8 cellular contexts compared by ENCODE assay signal in the genomic region with DNA sequence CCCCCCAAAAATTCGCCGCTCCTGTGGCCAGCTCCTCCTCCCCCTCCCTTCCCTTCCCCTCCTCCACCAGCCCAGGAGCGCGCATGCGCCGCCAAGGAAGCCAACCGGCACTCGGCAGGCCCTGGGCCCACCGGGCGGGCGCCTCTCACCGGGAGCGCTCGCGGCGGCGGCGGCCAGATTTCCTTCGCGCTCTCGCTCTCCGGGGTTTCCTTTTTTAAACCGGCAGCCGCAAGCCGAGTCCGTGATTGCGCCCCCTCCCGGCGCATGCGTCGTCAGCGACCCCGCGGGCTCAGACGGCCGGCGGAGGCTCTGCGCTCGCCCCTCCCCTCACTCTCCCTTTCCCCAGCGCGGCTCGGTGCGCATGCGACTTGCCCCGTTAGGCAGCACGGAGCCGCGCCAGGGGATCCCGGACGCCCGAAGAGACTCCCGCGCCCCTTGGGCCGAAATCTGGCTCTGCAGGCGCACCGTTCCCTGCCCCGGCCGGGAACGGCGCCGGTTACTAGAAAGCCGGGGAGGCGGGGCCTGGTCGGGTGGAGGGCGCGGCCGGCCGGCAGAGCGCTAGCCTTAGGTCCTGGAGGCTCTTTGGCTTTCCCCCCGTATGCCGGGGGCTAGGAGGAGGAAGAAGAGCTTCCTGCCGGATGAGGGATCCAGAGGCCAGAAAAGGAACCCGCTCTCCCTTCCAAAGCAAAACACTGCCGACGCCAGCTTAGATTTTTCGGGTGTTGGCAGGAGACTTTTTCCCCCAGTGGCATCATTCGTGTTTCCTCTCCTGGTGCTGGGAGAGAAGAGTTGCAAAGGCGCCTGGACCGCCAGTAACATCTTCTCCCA. TPM values are rescaled to one million over a fixed set of nuclear protein-coding genes. Genes with fewer than 3 reads are reported as not detected.
DNase-seq lines count a peak whose midpoint lies in the region; ATAC-seq and TF ChIP-seq lines count a peak whose summit lies in the region.

A gene with protein sequence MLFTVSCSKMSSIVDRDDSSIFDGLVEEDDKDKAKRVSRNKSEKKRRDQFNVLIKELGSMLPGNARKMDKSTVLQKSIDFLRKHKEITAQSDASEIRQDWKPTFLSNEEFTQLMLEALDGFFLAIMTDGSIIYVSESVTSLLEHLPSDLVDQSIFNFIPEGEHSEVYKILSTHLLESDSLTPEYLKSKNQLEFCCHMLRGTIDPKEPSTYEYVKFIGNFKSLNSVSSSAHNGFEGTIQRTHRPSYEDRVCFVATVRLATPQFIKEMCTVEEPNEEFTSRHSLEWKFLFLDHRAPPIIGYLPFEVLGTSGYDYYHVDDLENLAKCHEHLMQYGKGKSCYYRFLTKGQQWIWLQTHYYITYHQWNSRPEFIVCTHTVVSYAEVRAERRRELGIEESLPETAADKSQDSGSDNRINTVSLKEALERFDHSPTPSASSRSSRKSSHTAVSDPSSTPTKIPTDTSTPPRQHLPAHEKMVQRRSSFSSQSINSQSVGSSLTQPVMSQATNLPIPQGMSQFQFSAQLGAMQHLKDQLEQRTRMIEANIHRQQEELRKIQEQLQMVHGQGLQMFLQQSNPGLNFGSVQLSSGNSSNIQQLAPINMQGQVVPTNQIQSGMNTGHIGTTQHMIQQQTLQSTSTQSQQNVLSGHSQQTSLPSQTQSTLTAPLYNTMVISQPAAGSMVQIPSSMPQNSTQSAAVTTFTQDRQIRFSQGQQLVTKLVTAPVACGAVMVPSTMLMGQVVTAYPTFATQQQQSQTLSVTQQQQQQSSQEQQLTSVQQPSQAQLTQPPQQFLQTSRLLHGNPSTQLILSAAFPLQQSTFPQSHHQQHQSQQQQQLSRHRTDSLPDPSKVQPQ (minus strand): TSS at position 277 of the 828 bp plus-strand sequence. CDS start 64,124 bp downstream, outside the sequence.

- H3K4me1 ChIP-seq in SK-N-SH (ENCODE audit: control insufficient read depth in 1 of 2, insufficient read depth in 2 of 2, low read depth in 1 of 2, low read length in 1 of 2) (peaks cover 10% of the 10 kb centered on the region in 2 experiments), thoracic aorta (ENCODE audit: control insufficient read depth in 1 of 2, low read depth in 2 of 2) (peaks cover 2 to 21% of the 10 kb centered on the region in 2 donors)

- WGBS in SK-N-SH (ENCODE audit: low lambda C conversion rate), result 0% methylated on average over 17 of the region's 79 CpGs

- peak within 1 kb of the TSS; percentile 96 for H3K4me3 Mint-ChIP-seq in osteocyte (ENCODE audit: unreplicated experiment)

- peak within 1 kb of the TSS; percentile 93 to 98 for H3K27ac ChIP-seq in SK-N-SH (ENCODE audit: low read depth in 2 of 2, low read length in 1 of 2)
- peak within 1 kb of the TSS; percentile 95 to 96 for H3K27ac ChIP-seq in thoracic aorta

- H3K9ac ChIP-seq in SK-N-SH, result peak within 1 kb of the TSS; percentile 89

- H4K20me1 ChIP-seq in SK-N-SH (ENCODE audit: insufficient read depth), result peaks cover 4% of the 10 kb centered on the region; the same call in 1 of the 2 replicates

- peak within 1 kb of the TSS; percentile 75 for H3K4me3 ChIP-seq in HFF-Myc (replicated peaks; ENCODE audit: low read depth, low read length)
- H3K4me3 ChIP-seq in SK-N-SH (ENCODE audit: low read depth in 2 of 2, low read length in 1 of 2), result peak within 1 kb of the TSS; percentile 78 to 81
- peak within 1 kb of the TSS; percentile 92 for H3K4me3 ChIP-seq in thoracic aorta

- CTCF ChIA-PET in GM10248 (lab: Yijun Ruan, JAX) (interaction anchor here (1.1 to 2.0 kb wide), 7 partner anchors 12 to 201 kb away, joined by 3 to 15 read pairs (median 4); a partner anchor contains a TSS), SK-N-SH (lab: Yijun Ruan, JAX) (interaction anchor here (1.0 to 1.7 kb wide), 4 partner anchors 68 to 576 kb away, joined by 3 to 5 read pairs (median 4); a partner anchor contains a TSS)

- H3K4me2 ChIP-seq in SK-N-SH, result peak within 1 kb of the TSS; percentile 87

- H3K27me3 ChIP-seq in SK-N-SH (ENCODE audit: insufficient read depth), result no peaks in the 10 kb centered on the region
- H3K27me3 ChIP-seq in thoracic aorta (replicated peaks; ENCODE audit: insufficient read depth), result no peaks in the 10 kb centered on the region

- no peak for TF ChIP-seq RAD21 in SK-N-SH (IDR thresholded peaks at IDR 0.05; ENCODE audit: low read length)

- ATAC-seq in activated naive CD4-positive, alpha-beta T cell treated with anti-CD3 and anti-CD28 coated beads, Interleukin-2, amount 50 U/mL, for 72 hours, result peak; percentile 66 to 75
- peak; percentile 75 for ATAC-seq in thoracic aorta (ENCODE audit: insufficient number of reproducible peaks, low FRiP score, low read depth)

- peak within 1 kb of the TSS; percentile 86 to 94 for H3K27ac Mint-ChIP-seq in activated naive CD4-positive, alpha-beta T cell treated with anti-CD3 and anti-CD28 coated beads, Interleukin-2, amount 50 U/mL, for 72 hours
- H3K27ac Mint-ChIP-seq in osteocyte (ENCODE audit: unreplicated experiment), result peak within 1 kb of the TSS; percentile 95

- peak; percentile 9 to 12; a peak in 2 of 4 replicates for TF ChIP-seq EP300 in SK-N-SH (IDR thresholded peaks at IDR 0.05; ENCODE audit: borderline replicate concordance in 1 of 2, low read depth in 1 of 2, low read length in 1 of 2)

- H2AFZ ChIP-seq in SK-N-SH (ENCODE audit: low read depth), result peak within 1 kb of the TSS; percentile 95

- H3K4me1 Mint-ChIP-seq in osteocyte (ENCODE audit: unreplicated experiment), result peaks cover 34% of the 10 kb centered on the region

- no peaks in the 10 kb centered on the region for H3K9me3 Mint-ChIP-seq in activated naive CD4-positive, alpha-beta T cell treated with anti-CD3 and anti-CD28 coated beads, Interleukin-2, amount 50 U/mL, for 72 hours
- H3K9me3 Mint-ChIP-seq in osteocyte (ENCODE audit: unreplicated experiment), result no peaks in the 10 kb centered on the region

- DNase-seq in GM10248 (ENCODE audit: extremely low spot score) (peak; percentile 87), HFF-Myc (ENCODE audit: extremely low read depth, low read depth) (peak; percentile 48), MV-4-11 (lab: John Stamatoyannopoulos, UW) (peak; percentile 71), SK-N-SH (peak; percentile 93), glomerular visceral epithelial cell (ENCODE audit: extremely low spot score) (peak; percentile 87), osteocyte (ENCODE audit: extremely low spot score, unreplicated experiment) (peak; percentile 96), thoracic aorta (ENCODE audit: low spot score) (peak; percentile 46)
- peak; percentile 81 to 89 for DNase-seq in activated naive CD4-positive, alpha-beta T cell treated with anti-CD3 and anti-CD28 coated beads, Interleukin-2, amount 50 U/mL, for 72 hours (ENCODE audit: low spot score in 2 of 2)

- POLR2A ChIA-PET in GM10248 (lab: Yijun Ruan, JAX) (interaction anchor here (0.7 kb wide), 1 partner anchor 37 kb away, joined by 3 read pairs; no protein-coding TSS in a partner anchor), SK-N-SH (lab: Yijun Ruan, JAX) (interaction anchor here (0.7 to 2.2 kb wide), 5 partner anchors 150 to 393 kb away, joined by 3 to 7 read pairs (median 5); a partner anchor contains a TSS)

- H3F3A ChIP-seq in SK-N-SH (replicated peaks; ENCODE audit: insufficient read depth), result peaks cover 49% of the 10 kb centered on the region

- H3K9me3 ChIP-seq in SK-N-SH (no peaks in the 10 kb centered on the region), thoracic aorta (no peaks in the 10 kb centered on the region)

- H3K27me3 Mint-ChIP-seq in osteocyte (ENCODE audit: unreplicated experiment), result no peaks in the 10 kb centered on the region

- peak; percentile 23 for TF ChIP-seq CTCF in GM10248 (IDR thresholded peaks at IDR 0.05; ENCODE audit: control extremely low read depth, extremely low read depth, low read depth, missing control alignments)
- peak; percentile 52 for TF ChIP-seq CTCF in HFF-Myc (IDR thresholded peaks at IDR 0.05; ENCODE audit: low read depth, low read length, missing control alignments)
- peak; percentile 45 for TF ChIP-seq CTCF in SK-N-SH (IDR thresholded peaks at IDR 0.05)
- TF ChIP-seq CTCF in osteocyte (IDR thresholded peaks at IDR 0.05), result peak; percentile 63
- TF ChIP-seq CTCF in thoracic aorta (IDR thresholded peaks at IDR 0.05), result peak; percentile 53

- H3K36me3 ChIP-seq in SK-N-SH (replicated peaks in 1 of 2; ENCODE audit: control insufficient read depth in 1 of 2, insufficient read depth in 2 of 2, low read length in 1 of 2) (no peaks in the 10 kb centered on the region), thoracic aorta (no peaks in the 10 kb centered on the region)

- peaks cover 0 to 8% of the 10 kb centered on the region in 2 donors for H3K36me3 Mint-ChIP-seq in activated naive CD4-positive, alpha-beta T cell treated with anti-CD3 and anti-CD28 coated beads, Interleukin-2, amount 50 U/mL, for 72 hours
- H3K36me3 Mint-ChIP-seq in osteocyte (ENCODE audit: unreplicated experiment), result no peaks in the 10 kb centered on the region

- peaks cover 34% of the 10 kb centered on the region for H3K79me2 ChIP-seq in SK-N-SH (ENCODE audit: insufficient read depth)

- no peaks in the 10 kb centered on the region for H3K9me2 ChIP-seq in SK-N-SH

TF ChIP-seq in SK-N-SH, 30 proteins besides CTCF, POLR2A, EP300 and RAD21 (continues in another document):
- TF ChIP-seq SIN3A (IDR thresholded peaks at IDR 0.05; ENCODE audit: borderline replicate concordance, low read depth, low read length), result peak; percentile 59; the same call in 1 of the 2 replicates
- 0 out of 2 replicates have a peak, but pooled peaks have one; percentile 8 for TF ChIP-seq YY1 (IDR thresholded peaks at IDR 0.05; ENCODE audit: low read depth)
- TF ChIP-seq MEF2A (IDR thresholded peaks at IDR 0.05; ENCODE audit: borderline replicate concordance, low read depth), result no peak
- TF ChIP-seq NRF1 (IDR thresholded peaks at IDR 0.05; ENCODE audit: low read depth, low read length), result peak; percentile 75
- peak; percentile 79 for TF ChIP-seq CHD2 (IDR thresholded peaks at IDR 0.05; ENCODE audit: low read length, partially characterized antibody)
- TF ChIP-seq TAF1 (IDR thresholded peaks at IDR 0.05; ENCODE audit: borderline replicate concordance, low read depth, low read length), result peak; percentile 17; the same call in 1 of the 2 replicates
- peak; percentile 48 for TF ChIP-seq POLR2AphosphoS5 (IDR thresholded peaks at IDR 0.05; ENCODE audit: low read depth, low read length)
- TF ChIP-seq TCF12 (IDR thresholded peaks at IDR 0.05), result peak; percentile 1; the same call in 1 of the 2 replicates
- TF ChIP-seq GATA2 (CRISPR knock-in tag; IDR thresholded peaks at IDR 0.05), result no peak
- no peak for TF ChIP-seq SMC3 (IDR thresholded peaks at IDR 0.05; ENCODE audit: low read depth, low read length)

RNA-seq across cellular contexts. Expression of the gene that starts here (rescaled TPM):
- 4.2 and 5.5 TPM in 2 replicates for polyA plus RNA-seq in SK-N-SH (2012; rRNA removed)
- polyA plus RNA-seq in SK-N-SH (2012; cell fraction: cytosol; rRNA removed), result 5.5 and 6.4 TPM in 2 replicates
- 7.1 and 10.6 TPM in 2 replicates for polyA plus RNA-seq in SK-N-SH (2012; cell fraction: nucleus; rRNA removed)
- 10 to 100 TPM in 1 of 2 donors, 1 to 10 TPM in 1; 8.4 to 13.6 TPM for total RNA-seq in activated naive CD4-positive, alpha-beta T cell treated with anti-CD3 and anti-CD28 coated beads, Interleukin-2, amount 50 U/mL, for 72 hours
- total RNA-seq in osteocyte (20.4 and 21.4 TPM in 2 replicates), thoracic aorta (10 to 100 TPM; 22.9 to 35.3 TPM)

Comparison
In these comparisons a context has a peak if more than half of its experiments do, and no peak if none do; other contexts are left out.
1. Peak in every context shown above with its lines: DNase-seq, ATAC-seq, H3K4me3 ChIP-seq and H3K27ac ChIP-seq.
2. DNase-seq: peak in every context shown above with its lines; median percentile 96 in osteocyte; 93 in SK-N-SH; 87 in GM10248; 87 in glomerular visceral epithelial cell; 85 in activated naive CD4-positive, alpha-beta T cell treated with anti-CD3 and anti-CD28 coated beads, Interleukin-2, amount 50 U/mL, for 72 hours; 71 in MV-4-11; 48 in HFF-Myc; 46 in thoracic aorta.